15 cellular contexts compared by ENCODE assay signal in the genomic region with DNA sequence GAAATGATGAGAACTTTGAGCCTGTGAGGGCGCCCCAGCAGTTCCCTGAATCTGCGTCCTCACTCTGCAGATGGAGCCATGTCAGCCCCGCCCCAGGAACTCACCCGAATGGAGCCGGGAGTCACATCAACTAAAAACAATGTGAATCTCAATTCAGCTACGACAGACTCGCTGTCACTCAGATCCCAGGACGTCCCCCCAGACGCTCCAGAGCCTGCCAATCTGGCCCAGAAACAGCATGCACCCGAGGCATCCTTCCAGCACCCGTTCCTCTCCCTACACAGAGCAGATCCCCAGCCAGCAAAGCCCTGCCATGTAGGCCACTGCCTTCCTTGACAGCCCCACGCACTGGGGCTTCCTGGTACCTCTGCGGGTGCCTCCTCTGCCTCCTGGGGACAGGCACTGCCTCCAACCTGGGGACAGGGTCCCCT.
DNase-seq lines count a peak whose midpoint lies in the region; ATAC-seq and TF ChIP-seq lines count a peak whose summit lies in the region.
"Had no signal": no experiment of that assay in that cellular context is flagged by ENCODE, and none has a peak within 500 bp of the region (broad histone marks: within the 10 kb centered on the region; RNA-seq: fewer than 3 reads in every experiment).

No MANE protein-coding gene starts in this region.

- H3K9me3 ChIP-seq in mesenchymal stem cell (ENCODE audit: control insufficient read depth, low read length) = no peaks in the 10 kb centered on the region
- no peaks in the 10 kb centered on the region for H3K9me3 ChIP-seq in stomach smooth muscle (ENCODE audit: control insufficient read depth in 2 of 2, low read length in 2 of 2)

- TF ChIP-seq CTCF in KMS-11 (conservative IDR thresholded peaks at IDR 0.05; ENCODE audit: low read depth, low read length) (no peak), coronary artery (IDR thresholded peaks at IDR 0.05) (no peak)

- H3K27me3 ChIP-seq in KMS-11 (ENCODE audit: insufficient read depth, low read depth) (no peaks in the 10 kb centered on the region), mesenchymal stem cell (ENCODE audit: control insufficient read depth in 1 of 2, insufficient read depth in 1 of 2, low read length in 2 of 2) (peaks cover 4 to 10% of the 10 kb centered on the region in 2 experiments), stomach smooth muscle (ENCODE audit: control insufficient read depth in 1 of 2, insufficient read depth in 2 of 2, low read length in 2 of 2) (no peaks in the 10 kb centered on the region)
- H3K27me3 ChIP-seq: brain microvascular endothelial cell, foreskin keratinocyte had no signal

- H3K9ac ChIP-seq in KMS-11 (peak overlapping the region; percentile 49; the same call in 1 of the 2 replicates), mesenchymal stem cell (ENCODE audit: low read length) (no peak overlapping the region), stomach smooth muscle (ENCODE audit: low read length in 2 of 2) (no peak overlapping the region)

- no peak for ATAC-seq in HG02588 (IDR thresholded peaks at IDR 0.05; ENCODE audit: unreplicated experiment)
- ATAC-seq: foreskin keratinocyte had no signal

- H2AK5ac ChIP-seq in mesenchymal stem cell (ENCODE audit: low read length, severe bottlenecking) = no peak overlapping the region

- no peak overlapping the region for H3K18ac ChIP-seq in mesenchymal stem cell (ENCODE audit: low read depth in 1 of 2, low read length in 2 of 2)

- H2BK12ac ChIP-seq in mesenchymal stem cell (ENCODE audit: low read length in 2 of 2) = no peak overlapping the region

- no peaks in the 10 kb centered on the region for H4K20me1 ChIP-seq in KMS-11 (ENCODE audit: insufficient read depth)

- peak overlapping the region; percentile 68 for H2AFZ ChIP-seq in KMS-11 (ENCODE audit: low read depth)
- no peak overlapping the region for H2AFZ ChIP-seq in mesenchymal stem cell (ENCODE audit: low read depth, low read length)

- H2BK15ac ChIP-seq in mesenchymal stem cell (ENCODE audit: low read depth, poor library complexity, severe bottlenecking) = no peak overlapping the region

- H3K4me2 ChIP-seq in KMS-11 (peak overlapping the region; percentile 62; the same call in 1 of the 2 replicates), mesenchymal stem cell (ENCODE audit: low read length, poor library complexity, severe bottlenecking) (no peak overlapping the region)

- H3K4me3 ChIP-seq in KMS-11 (IDR thresholded peaks at IDR 0.05; ENCODE audit: insufficient read depth, low read depth, low read length) (no peak overlapping the region), coronary artery (peak overlapping the region; percentile 54), mesenchymal stem cell (ENCODE audit: insufficient read depth in 1 of 2, low read depth in 1 of 2, low read length in 2 of 2) (no peak overlapping the region), stomach smooth muscle (ENCODE audit: low read length in 2 of 2) (peak overlapping the region; percentile 24 to 29)

- H3K79me2 ChIP-seq in KMS-11 (ENCODE audit: insufficient read depth, low read depth) = no peaks in the 10 kb centered on the region

- no peak overlapping the region for H3K4ac ChIP-seq in mesenchymal stem cell (ENCODE audit: low read depth in 1 of 2, low read length in 2 of 2)

- H2BK5ac ChIP-seq in mesenchymal stem cell (ENCODE audit: low read depth, low read length, poor library complexity, severe bottlenecking) = no peak overlapping the region

- no peak overlapping the region for H4K91ac ChIP-seq in mesenchymal stem cell (ENCODE audit: low read length)

- H3K27ac ChIP-seq in KMS-11 (peak overlapping the region; percentile 52; the same call in 1 of the 2 replicates), coronary artery (peak overlapping the region; percentile 88), mesenchymal stem cell (ENCODE audit: low read length, poor library complexity, severe bottlenecking) (no peak overlapping the region), stomach smooth muscle (ENCODE audit: low read length) (no peak overlapping the region)
- H3K27ac ChIP-seq: brain microvascular endothelial cell, foreskin keratinocyte had no signal

- H3K79me1 ChIP-seq in mesenchymal stem cell (replicated peaks; ENCODE audit: low read length, poor library complexity, severe bottlenecking) = no peaks in the 10 kb centered on the region

- H3K36me3 ChIP-seq in KMS-11 (ENCODE audit: insufficient read depth) (no peaks in the 10 kb centered on the region), mesenchymal stem cell (ENCODE audit: control insufficient read depth in 1 of 2, insufficient read depth in 2 of 2, low read depth in 1 of 2, low read length in 2 of 2) (no peaks in the 10 kb centered on the region), stomach smooth muscle (ENCODE audit: control insufficient read depth in 2 of 2, insufficient read depth in 2 of 2, low read length in 2 of 2) (no peaks in the 10 kb centered on the region)
- H3K36me3 ChIP-seq: brain microvascular endothelial cell had no signal

- H3K4me1 ChIP-seq in KMS-11 (ENCODE audit: low read depth, poor library complexity, severe bottlenecking) (peaks cover 19% of the 10 kb centered on the region), mesenchymal stem cell (ENCODE audit: control insufficient read depth, insufficient read depth, low read depth, low read length) (peaks cover 1% of the 10 kb centered on the region), stomach smooth muscle (ENCODE audit: control insufficient read depth, insufficient read depth, low read length) (peaks cover 12% of the 10 kb centered on the region)
- H3K4me1 ChIP-seq: foreskin keratinocyte had no signal

- DNase-seq in coronary artery (ENCODE audit: low spot score) (no peak), mesenchymal stem cell (no peak), NCI-H128 (lab: John Stamatoyannopoulos, UW; ENCODE audit: unreplicated experiment) (no peak), SIG-M5 treated with dmso at 0.1 percent for 504 hours (lab: John Stamatoyannopoulos, UW; ENCODE audit: unreplicated experiment) (no peak)
- no peak for DNase-seq in activated T-cell treated with anti-CD3 and anti-CD28 coated beads, Interleukin-2, amount 50 U/mL, for 1 hour
- DNase-seq: activated naive CD4-positive, alpha-beta T cell treated with Interleukin-2 at 50 U/mL for 16 hours; brain microvascular endothelial cell; Calu3; foreskin keratinocyte; NCI-H187 treated with DMSO at 0.1 percent for 48 hours; NCI-H526 treated with DMSO at 0.1 percent for 48 hours; substantia nigra had no signal

- peak overlapping the region; percentile 0 for H4K8ac ChIP-seq in mesenchymal stem cell (ENCODE audit: low read length)

- H2BK120ac ChIP-seq in mesenchymal stem cell (ENCODE audit: low read depth, low read length) = no peak overlapping the region

- no peak overlapping the region for H3K23ac ChIP-seq in mesenchymal stem cell (ENCODE audit: low read length in 2 of 2)

- H3K14ac ChIP-seq in mesenchymal stem cell (ENCODE audit: low read length in 2 of 2) = no peak overlapping the region

- WGBS in mesenchymal stem cell = 90% methylated on average over 13 of the region's 13 CpGs

Comparison
In these comparisons a context has a peak if more than half of its experiments do, and no peak if none do; other contexts are left out.
1. H3K27ac ChIP-seq: peak in KMS-11 (single experiment) and coronary artery (2 of 2); none in mesenchymal stem cell (single experiment) and stomach smooth muscle (single experiment).
2. H3K4me3 ChIP-seq: peak in coronary artery (single experiment) and stomach smooth muscle (2 of 2); none in KMS-11 (single experiment) and mesenchymal stem cell (0 of 2).